8 cellular contexts compared by ENCODE assay signal in the genomic region with DNA sequence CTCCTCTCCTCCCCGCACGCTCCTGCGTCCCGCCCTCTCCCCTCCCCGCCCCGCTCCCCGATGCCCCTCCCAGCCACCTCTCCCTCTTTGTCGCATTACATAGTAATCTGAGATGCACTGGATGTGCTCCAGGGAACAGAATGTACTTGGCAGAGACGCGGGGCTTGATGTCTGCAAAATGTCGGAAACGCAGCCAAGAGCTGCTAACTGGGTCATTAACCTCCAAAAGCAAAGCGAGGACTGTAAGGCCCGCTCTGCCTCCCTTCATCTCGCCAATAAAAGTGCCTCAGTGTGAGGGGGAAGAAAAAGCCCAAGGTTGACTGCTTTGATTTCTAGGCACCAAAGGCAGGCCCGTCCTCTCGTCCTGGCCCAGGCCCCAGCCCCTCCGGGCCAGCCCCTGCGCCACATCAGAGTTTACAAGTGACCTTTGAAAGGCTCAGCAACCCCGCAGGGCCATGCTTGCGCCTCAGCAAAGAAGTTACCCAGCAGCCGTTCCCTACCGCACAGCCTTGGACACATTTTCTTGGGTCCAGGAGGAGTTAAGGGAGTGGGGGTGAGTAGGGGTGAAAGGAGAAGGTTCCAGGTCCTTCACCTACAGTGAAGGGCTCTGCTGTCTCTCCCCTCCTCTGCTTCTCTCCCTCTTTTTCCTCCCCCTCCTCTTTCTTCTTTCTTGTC.
DNase-seq lines count a peak whose midpoint lies in the region; ATAC-seq and TF ChIP-seq lines count a peak whose summit lies in the region.

No MANE protein-coding gene starts in this region.

- H3K79me2 ChIP-seq in neural cell (replicated peaks; ENCODE audit: insufficient read depth, low read length): no peaks in the 10 kb centered on the region

- peak overlapping the region; percentile 77 for H3K27ac ChIP-seq in neural cell (ENCODE audit: low read length)

- H3K27me3 Mint-ChIP-seq in activated CD8-positive, alpha-beta T cell treated with anti-CD3 and anti-CD28 coated beads for 36 hours: peaks cover 12% of the 10 kb centered on the region
- peaks cover 15% of the 10 kb centered on the region for H3K27me3 Mint-ChIP-seq in activated T-helper 2 cell treated with anti-CD3 and anti-CD28 coated beads, Interferon-gamma antibody, Interleukin-2, Interleukin-4, amounts not matched to agents 10 μg/mL and 5 μg/mL and 100 μg/mL, durations not matched to agents 14 hours and 24 hours and 36 hours (ENCODE audit: low read depth)

- no peaks in the 10 kb centered on the region for H3F3A ChIP-seq in neural cell (ENCODE audit: insufficient read depth, low read length, poor library complexity, severe bottlenecking)

- CTCF ChIA-PET in activated CD8-positive, alpha-beta T cell treated with anti-CD3 and anti-CD28 coated beads for 36 hours (lab: Charles Lee): interaction anchor here (0.6 to 2.1 kb wide), 6 partner anchors 9 to 1209 kb away, joined by 3 to 7 read pairs (median 4); no protein-coding TSS in a partner anchor
- CTCF ChIA-PET in GM10248 (lab: Yijun Ruan, JAX): interaction anchor here (18.6 kb wide), 1 partner anchor 1212 kb away, joined by 530 read pairs; no protein-coding TSS in a partner anchor

- peak overlapping the region; percentile 30 for H3K4me2 ChIP-seq in neural cell (ENCODE audit: low read length)

- no peaks in the 10 kb centered on the region for H3K27me3 ChIP-seq in neural cell (ENCODE audit: insufficient read depth, low read depth, low read length)

- TF ChIP-seq CTCF in LNCaP clone FGC (IDR thresholded peaks at IDR 0.05; ENCODE audit: control insufficient read depth, extremely low read depth, insufficient read depth) (no peak), neural cell (IDR thresholded peaks at IDR 0.05; ENCODE audit: poor library complexity, severe bottlenecking) (no peak), GM10248 (IDR thresholded peaks at IDR 0.05; ENCODE audit: control extremely low read depth, extremely low read depth, low read depth, missing control alignments) (no peak)
- no peak for TF ChIP-seq CTCF in activated CD8-positive, alpha-beta T cell treated with anti-CD3 and anti-CD28 coated beads for 36 hours (IDR thresholded peaks at IDR 0.05)

- H3K9ac ChIP-seq in neural cell (ENCODE audit: low read length): peak overlapping the region; percentile 68

- no peak for TF ChIP-seq RAD21 in neural cell (conservative IDR thresholded peaks at IDR 0.05)

- POLR2A ChIA-PET in activated CD8-positive, alpha-beta T cell treated with anti-CD3 and anti-CD28 coated beads for 36 hours (lab: Charles Lee): interaction anchor here (0.8 kb wide), 1 partner anchor 24 kb away, joined by 3 read pairs; no protein-coding TSS in a partner anchor
- POLR2A ChIA-PET in GM10248 (lab: Yijun Ruan, JAX): no interaction called here

- no peaks in the 10 kb centered on the region for H3K9me3 Mint-ChIP-seq in activated CD8-positive, alpha-beta T cell treated with anti-CD3 and anti-CD28 coated beads for 36 hours
- no peaks in the 10 kb centered on the region for H3K9me3 Mint-ChIP-seq in activated T-helper 2 cell treated with anti-CD3 and anti-CD28 coated beads, Interferon-gamma antibody, Interleukin-2, Interleukin-4, amounts not matched to agents 10 μg/mL and 5 μg/mL and 100 μg/mL, durations not matched to agents 14 hours and 24 hours and 36 hours

- ATAC-seq in activated CD8-positive, alpha-beta T cell treated with anti-CD3 and anti-CD28 coated beads for 36 hours: no peak

- peak; percentile 96 for DNase-seq in Ammon's horn (ENCODE audit: low spot score)
- DNase-seq in LNCaP clone FGC (ENCODE audit: low read depth): peak; percentile 100
- DNase-seq in SK-N-DZ (ENCODE audit: low spot score): peak; percentile 89
- DNase-seq in fibroblast of peridontal ligament (ENCODE audit: extremely low read depth): peak; percentile 93
- DNase-seq in activated CD8-positive, alpha-beta T cell treated with anti-CD3 and anti-CD28 coated beads for 36 hours: no peak
- DNase-seq in activated T-helper 2 cell treated with anti-CD3 and anti-CD28 coated beads, Interferon-gamma antibody, Interleukin-2, Interleukin-4, amounts not matched to agents 10 μg/mL and 5 μg/mL and 100 μg/mL, durations not matched to agents 14 hours and 24 hours and 36 hours (ENCODE audit: low spot score): no peak
- no peak for DNase-seq in GM10248 (ENCODE audit: extremely low spot score)

- peak overlapping the region; percentile 47 for H2AFZ ChIP-seq in neural cell (ENCODE audit: low read depth, low read length)

- H3K4me1 Mint-ChIP-seq in activated CD8-positive, alpha-beta T cell treated with anti-CD3 and anti-CD28 coated beads for 36 hours (ENCODE audit: low read depth): peaks cover 25% of the 10 kb centered on the region
- H3K4me1 Mint-ChIP-seq in activated T-helper 2 cell treated with anti-CD3 and anti-CD28 coated beads, Interferon-gamma antibody, Interleukin-2, Interleukin-4, amounts not matched to agents 10 μg/mL and 5 μg/mL and 100 μg/mL, durations not matched to agents 14 hours and 24 hours and 36 hours (ENCODE audit: low read depth): peaks cover 39% of the 10 kb centered on the region

- H3K36me3 Mint-ChIP-seq in activated CD8-positive, alpha-beta T cell treated with anti-CD3 and anti-CD28 coated beads for 36 hours (ENCODE audit: low read depth): no peaks in the 10 kb centered on the region
- H3K36me3 Mint-ChIP-seq in activated T-helper 2 cell treated with anti-CD3 and anti-CD28 coated beads, Interferon-gamma antibody, Interleukin-2, Interleukin-4, amounts not matched to agents 10 μg/mL and 5 μg/mL and 100 μg/mL, durations not matched to agents 14 hours and 24 hours and 36 hours (ENCODE audit: low read depth): no peaks in the 10 kb centered on the region

- no peaks in the 10 kb centered on the region for H3K9me3 ChIP-seq in neural cell (ENCODE audit: low read length)

- TF ChIP-seq EP300 in neural cell (conservative IDR thresholded peaks at IDR 0.05; ENCODE audit: poor library complexity, severe bottlenecking): no peak

- no peaks in the 10 kb centered on the region for H4K20me1 ChIP-seq in neural cell (ENCODE audit: insufficient read depth)

- H3K4me3 ChIP-seq in LNCaP clone FGC (ENCODE audit: low read depth, low read length): peak overlapping the region; percentile 7
- peak overlapping the region; percentile 64 for H3K4me3 ChIP-seq in neural cell (ENCODE audit: low read length)

- H3K9me2 ChIP-seq in neural cell (ENCODE audit: insufficient read depth, low read length): no peaks in the 10 kb centered on the region

- intact Hi-C loops in activated CD8-positive, alpha-beta T cell treated with anti-CD3 and anti-CD28 coated beads for 36 hours (cut with micrococcal nuclease): no loop called here
- intact Hi-C loops in activated T-helper 2 cell treated with anti-CD3 and anti-CD28 coated beads, Interferon-gamma antibody, Interleukin-2, Interleukin-4, amounts not matched to agents 10 μg/mL and 5 μg/mL and 100 μg/mL, durations not matched to agents 14 hours and 24 hours and 36 hours (cut with micrococcal nuclease): loop anchor here (1.0 kb wide), 1 partner anchor 1145 kb away; no protein-coding TSS in a partner anchor

- H3K36me3 ChIP-seq in neural cell (ENCODE audit: insufficient read depth, low read length): no peaks in the 10 kb centered on the region

- no peak overlapping the region for H3K27ac Mint-ChIP-seq in activated CD8-positive, alpha-beta T cell treated with anti-CD3 and anti-CD28 coated beads for 36 hours
- H3K27ac Mint-ChIP-seq in activated T-helper 2 cell treated with anti-CD3 and anti-CD28 coated beads, Interferon-gamma antibody, Interleukin-2, Interleukin-4, amounts not matched to agents 10 μg/mL and 5 μg/mL and 100 μg/mL, durations not matched to agents 14 hours and 24 hours and 36 hours: no peak overlapping the region

- no peak overlapping the region for H3K4me3 Mint-ChIP-seq in activated CD8-positive, alpha-beta T cell treated with anti-CD3 and anti-CD28 coated beads for 36 hours
- no peak overlapping the region for H3K4me3 Mint-ChIP-seq in activated T-helper 2 cell treated with anti-CD3 and anti-CD28 coated beads, Interferon-gamma antibody, Interleukin-2, Interleukin-4, amounts not matched to agents 10 μg/mL and 5 μg/mL and 100 μg/mL, durations not matched to agents 14 hours and 24 hours and 36 hours (ENCODE audit: low read depth)

TF ChIP-seq in neural cell, 6 proteins besides CTCF, POLR2A, EP300 and RAD21:
- TF ChIP-seq POLR2AphosphoS5 (IDR thresholded peaks at IDR 0.05) (peak; percentile 41), TAF1 (IDR thresholded peaks at IDR 0.05; ENCODE audit: low read depth) (no peak), MXI1 (conservative IDR thresholded peaks at IDR 0.05; ENCODE audit: poor library complexity, severe bottlenecking) (no peak)
TF ChIP-seq in neural cell: peak in this region for 1.

Comparison
In these comparisons a context has a peak if more than half of its experiments do, and no peak if none do; other contexts are left out.
1. DNase-seq: peak in Ammon's horn (single experiment), LNCaP clone FGC (single experiment), SK-N-DZ (single experiment) and fibroblast of peridontal ligament (single experiment); none in activated CD8-positive, alpha-beta T cell treated with anti-CD3 and anti-CD28 coated beads for 36 hours (single experiment), activated T-helper 2 cell treated with anti-CD3 and anti-CD28 coated beads, Interferon-gamma antibody, Interleukin-2, Interleukin-4, amounts not matched to agents 10 μg/mL and 5 μg/mL and 100 μg/mL, durations not matched to agents 14 hours and 24 hours and 36 hours (single experiment) and GM10248 (single experiment).